In genomic region chrX:71945435-71945834, GRCh38 we compare ENCODE assay signal across 30 cellular contexts. TPM values are rescaled to one million over a fixed set of nuclear protein-coding genes. Genes with fewer than 3 reads are reported as not detected.
"Had no signal": no experiment of that assay in that cellular context is flagged by ENCODE, and none has a peak within 500 bp of the region (broad histone marks: within the 10 kb centered on the region; RNA-seq: fewer than 3 reads in every experiment).

No MANE protein-coding gene starts in this region.

- DNase-seq: activated CD4-positive, alpha-beta T cell treated with anti-CD3 and anti-CD28 coated beads for 1 hour; activated CD4-positive, alpha-beta T cell treated with anti-CD3 and anti-CD28 coated beads for 48 hours; activated CD4-positive, CD25-positive, alpha-beta regulatory T cell; activated CD8-positive, alpha-beta T cell treated with anti-CD3 and anti-CD28 coated beads for 36 hours; activated effector memory CD4-positive, alpha-beta T cell treated with anti-CD3 and anti-CD28 coated beads, Interleukin-2, amount 50 U/mL, for 16 hours; activated naive CD4-positive, alpha-beta T cell treated with Interleukin-2 at 50 U/mL for 16 hours; activated naive CD8-positive, alpha-beta T cell treated with anti-CD3 and anti-CD28 coated beads, Interleukin-2, amount 10 ng/mL, durations not matched to agents 7 days and 5 days; activated T-cell treated with anti-CD3 and anti-CD28 coated beads, Interleukin-2, amount 50 U/mL, for 1 hour; activated T-cell treated with anti-CD3 and anti-CD28 coated beads, Interleukin-2, amount 50 U/mL, for 72 hours; amygdala; body of pancreas; Karpas-422; KBM-7; NCI-H1105 treated with DMSO at 0.1 percent for 48 hours; NCI-H1436; NCI-H1694; NCI-H2029; NCI-H345; NCI-H524 treated with DMSO at 0.1 percent for 48 hours; SHP77; SJCRH30; T1000; WERI-Rb-1 had no signal

- H3K36me3 ChIP-seq: ascending aorta, SJCRH30, WERI-Rb-1 had no signal

- H3K4me1 ChIP-seq: ascending aorta, body of pancreas, SJCRH30 had no signal

- H3K4me3 ChIP-seq: ascending aorta, body of pancreas, SJCRH30, SK-N-MC had no signal

- H3K27ac Mint-ChIP-seq: activated CD8-positive, alpha-beta T cell treated with anti-CD3 and anti-CD28 coated beads for 36 hours; activated naive CD4-positive, alpha-beta T cell treated with anti-CD3 and anti-CD28 coated beads, Interleukin-2, amount 50 U/mL, for 24 hours; activated naive CD8-positive, alpha-beta T cell treated with anti-CD3 and anti-CD28 coated beads, Interleukin-2, amount 10 ng/mL, durations not matched to agents 7 days and 5 days; activated T-cell treated with anti-CD3 and anti-CD28 coated beads, Interleukin-2, amount 50 U/mL, for 72 hours; activated T-helper 17 cell treated with anti-CD3 and anti-CD28 coated beads, Interleukin-2, amount 50 U/mL, for 72 hours; IgD-negative memory B cell had no signal

- H3K36me3 Mint-ChIP-seq: activated naive CD4-positive, alpha-beta T cell treated with anti-CD3 and anti-CD28 coated beads, Interleukin-2, amount 50 U/mL, for 24 hours; activated naive CD8-positive, alpha-beta T cell treated with anti-CD3 and anti-CD28 coated beads, Interleukin-2, amount 10 ng/mL, durations not matched to agents 7 days and 5 days; IgD-negative memory B cell had no signal

- H3K9me3 ChIP-seq: ascending aorta, body of pancreas, SJCRH30 had no signal

- H3K9me3 Mint-ChIP-seq: activated CD8-positive, alpha-beta T cell treated with anti-CD3 and anti-CD28 coated beads for 36 hours; activated naive CD4-positive, alpha-beta T cell treated with anti-CD3 and anti-CD28 coated beads, Interleukin-2, amount 50 U/mL, for 24 hours; activated naive CD8-positive, alpha-beta T cell treated with anti-CD3 and anti-CD28 coated beads, Interleukin-2, amount 10 ng/mL, durations not matched to agents 7 days and 5 days; activated T-helper 17 cell treated with anti-CD3 and anti-CD28 coated beads, Interleukin-2, amount 50 U/mL, for 72 hours; IgD-negative memory B cell had no signal

- H3K27me3 ChIP-seq: ascending aorta, body of pancreas, SJCRH30 had no signal

- H3K27ac ChIP-seq: ascending aorta, body of pancreas, SJCRH30, SK-N-MC, WERI-Rb-1 had no signal

- H3K4me3 Mint-ChIP-seq: activated CD8-positive, alpha-beta T cell treated with anti-CD3 and anti-CD28 coated beads for 36 hours; activated naive CD4-positive, alpha-beta T cell treated with anti-CD3 and anti-CD28 coated beads, Interleukin-2, amount 50 U/mL, for 24 hours; activated naive CD8-positive, alpha-beta T cell treated with anti-CD3 and anti-CD28 coated beads, Interleukin-2, amount 10 ng/mL, durations not matched to agents 7 days and 5 days; activated T-cell treated with anti-CD3 and anti-CD28 coated beads, Interleukin-2, amount 50 U/mL, for 72 hours; activated T-helper 17 cell treated with anti-CD3 and anti-CD28 coated beads, Interleukin-2, amount 50 U/mL, for 72 hours; IgD-negative memory B cell had no signal

- H3K4me1 Mint-ChIP-seq: activated naive CD4-positive, alpha-beta T cell treated with anti-CD3 and anti-CD28 coated beads, Interleukin-2, amount 50 U/mL, for 24 hours; activated naive CD8-positive, alpha-beta T cell treated with anti-CD3 and anti-CD28 coated beads, Interleukin-2, amount 10 ng/mL, durations not matched to agents 7 days and 5 days; activated T-helper 17 cell treated with anti-CD3 and anti-CD28 coated beads, Interleukin-2, amount 50 U/mL, for 72 hours; IgD-negative memory B cell had no signal

- H3K27me3 Mint-ChIP-seq: activated naive CD4-positive, alpha-beta T cell treated with anti-CD3 and anti-CD28 coated beads, Interleukin-2, amount 50 U/mL, for 24 hours; activated T-helper 17 cell treated with anti-CD3 and anti-CD28 coated beads, Interleukin-2, amount 50 U/mL, for 72 hours had no signal

RNA-seq across cellular contexts. Expression of gene NHSL2, which starts 34.8 kb away (rescaled TPM):
- total RNA-seq: bronchial epithelial cell, MCF 10A had no signal
